In the genomic region with DNA sequence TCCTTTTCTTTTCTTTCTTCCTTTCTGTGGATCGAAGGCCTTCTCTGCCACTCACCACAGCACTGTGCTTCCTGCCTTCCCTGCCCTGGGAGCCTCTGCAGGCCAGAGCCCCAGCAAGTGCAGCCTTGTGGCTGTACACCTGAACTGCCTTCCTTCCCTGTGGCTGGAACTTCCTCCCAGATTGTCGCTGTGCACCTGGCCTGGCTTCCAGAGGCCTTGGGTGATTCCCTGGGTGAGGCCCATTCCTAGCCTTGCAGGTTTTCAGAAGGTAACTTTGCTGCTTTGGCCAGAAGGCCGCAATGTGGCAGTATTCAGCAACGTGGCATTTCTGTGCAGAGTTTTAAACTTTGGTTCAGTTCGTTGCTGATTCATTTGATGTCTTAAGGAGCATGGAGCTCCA, we compare ENCODE assay signal across 19 cellular contexts. TPM values are rescaled to one million over a fixed set of nuclear protein-coding genes. Genes with fewer than 3 reads are reported as not detected.
"Had no signal": no experiment of that assay in that cellular context is flagged by ENCODE, and none has a peak within 500 bp of the region (broad histone marks: within the 10 kb centered on the region; RNA-seq: fewer than 3 reads in every experiment).

No MANE protein-coding gene starts in this region.

- H3K79me2 ChIP-seq: hepatocyte had no signal

- DNase-seq: activated CD4-positive, alpha-beta T cell treated with anti-CD3 and anti-CD28 coated beads for 4 hours; activated T-cell treated with anti-CD3 and anti-CD28 coated beads, Interleukin-2, amount 50 U/mL, for 1 hour; effector memory CD8-positive, alpha-beta T cell; left cardiac atrium; nucleus accumbens; psoas muscle; stimulated activated CD4-positive, alpha-beta T cell treated with anti-CD3 and anti-CD28 coated beads, Interleukin-12 subunit alpha, Interleukin-12 subunit beta, amount 100 ng/mL, for 4 hours; stimulated activated naive CD4-positive, alpha-beta T cell treated with Interleukin-2 at 50 U/mL for 16 hours had no signal

- H3K27me3 ChIP-seq: body of pancreas, hepatocyte had no signal

- H3K9me3 Mint-ChIP-seq: activated naive CD4-positive, alpha-beta T cell treated with anti-CD3 and anti-CD28 coated beads, Interleukin-2, amount 50 U/mL, for 24 hours; central memory CD8-positive, alpha-beta T cell; dendritic cell treated with granulocyte-macrophage colony-stimulating factor and Interleukin-4, amounts not matched to agents 40 ng/mL and 50 ng/mL, for 4 days; effector memory CD8-positive, alpha-beta T cell; natural killer cell treated with Interleukin-12 subunit alpha and Interleukin-12 subunit beta and Interleukin-15 and Interleukin-18, amount 100 ng/mL, for 72 hours; type B pancreatic cell had no signal

- ATAC-seq: body of pancreas; effector memory CD8-positive, alpha-beta T cell; left cardiac atrium; natural killer cell treated with Interleukin-12 subunit alpha and Interleukin-12 subunit beta and Interleukin-15 and Interleukin-18, amount 100 ng/mL, for 72 hours; psoas muscle; sciatic nerve had no signal

- H3K27me3 Mint-ChIP-seq: activated naive CD4-positive, alpha-beta T cell treated with anti-CD3 and anti-CD28 coated beads, Interleukin-2, amount 50 U/mL, for 24 hours; type B pancreatic cell had no signal

- H3K4me2 ChIP-seq: hepatocyte had no signal

- H3K27ac ChIP-seq: body of pancreas, hepatocyte, psoas muscle had no signal

- H2AFZ ChIP-seq: hepatocyte had no signal

- H3K4me1 ChIP-seq: body of pancreas, psoas muscle had no signal

- H3K4me3 ChIP-seq: body of pancreas, hepatocyte, psoas muscle had no signal

- H3K27ac Mint-ChIP-seq: activated naive CD4-positive, alpha-beta T cell treated with anti-CD3 and anti-CD28 coated beads, Interleukin-2, amount 50 U/mL, for 24 hours; dendritic cell treated with granulocyte-macrophage colony-stimulating factor and Interleukin-4, amounts not matched to agents 40 ng/mL and 50 ng/mL, for 4 days; natural killer cell treated with Interleukin-12 subunit alpha and Interleukin-12 subunit beta and Interleukin-15 and Interleukin-18, amount 100 ng/mL, for 72 hours; type B pancreatic cell had no signal

- H3K36me3 Mint-ChIP-seq: activated naive CD4-positive, alpha-beta T cell treated with anti-CD3 and anti-CD28 coated beads, Interleukin-2, amount 50 U/mL, for 24 hours; natural killer cell treated with Interleukin-12 subunit alpha and Interleukin-12 subunit beta and Interleukin-15 and Interleukin-18, amount 100 ng/mL, for 72 hours; type B pancreatic cell had no signal

- H3K9me3 ChIP-seq: body of pancreas, psoas muscle had no signal

- H3K4me3 Mint-ChIP-seq: activated naive CD4-positive, alpha-beta T cell treated with anti-CD3 and anti-CD28 coated beads, Interleukin-2, amount 50 U/mL, for 24 hours; central memory CD8-positive, alpha-beta T cell; dendritic cell treated with granulocyte-macrophage colony-stimulating factor and Interleukin-4, amounts not matched to agents 40 ng/mL and 50 ng/mL, for 4 days; effector memory CD8-positive, alpha-beta T cell; natural killer cell treated with Interleukin-12 subunit alpha and Interleukin-12 subunit beta and Interleukin-15 and Interleukin-18, amount 100 ng/mL, for 72 hours; type B pancreatic cell had no signal

RNA-seq across cellular contexts. Expression of a gene that starts 54.4 kb away (rescaled TPM):
- total RNA-seq: body of pancreas; epithelial cell of proximal tubule; left cardiac atrium; lung microvascular endothelial cell; mononuclear cell; natural killer cell treated with Interleukin-12 subunit alpha and Interleukin-12 subunit beta and Interleukin-15 and Interleukin-18, amount 100 ng/mL, for 72 hours; sciatic nerve had no signal
